Comparison of ENCODE assay signal across 9 cellular contexts in the genomic region with DNA sequence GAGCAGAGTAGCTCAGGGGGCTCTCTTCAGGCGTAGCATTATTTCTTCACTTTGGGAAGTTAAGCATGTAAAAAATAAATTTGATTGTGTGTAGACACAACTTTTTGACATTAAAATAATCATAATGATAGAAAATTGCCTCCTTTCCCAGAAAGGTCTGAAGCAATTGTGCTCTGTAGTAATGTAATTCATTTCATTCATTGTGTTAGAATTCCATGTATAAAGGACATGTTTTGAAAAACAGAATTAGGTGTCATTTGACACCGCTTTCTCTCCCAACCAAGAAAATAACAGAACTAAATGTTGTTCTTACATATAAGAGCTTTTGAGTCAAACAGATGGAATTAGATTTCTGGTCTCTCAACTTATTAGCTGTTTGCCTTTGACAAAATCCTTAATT.
"Had no signal": no experiment of that assay in that cellular context is flagged by ENCODE, and none has a peak within 500 bp of the region (broad histone marks: within the 10 kb centered on the region; RNA-seq: fewer than 3 reads in every experiment).

No MANE protein-coding gene starts in this region.

- DNase-seq: GM23248, GOT3, H7, H9, HCEC 1CT, HFFc6 had no signal

- H3K9me3 ChIP-seq: HAP-1 had no signal

- H3K9ac ChIP-seq: GM23248 had no signal

- H3K4me3 ChIP-seq: GM23248, GM23338, HAP-1 had no signal

- H3K36me3 ChIP-seq: HAP-1 had no signal

- H2AFZ ChIP-seq: GM23248 had no signal

- H3K4me2 ChIP-seq: GM23338 had no signal

- ATAC-seq: GM23338, HCT116 had no signal

- H3K27ac ChIP-seq: GM23248 had no signal
